ENCODE assay signal across 26 cellular contexts in genomic region chr6:45460166-45460565, GRCh38.
"Had no signal": no experiment of that assay in that cellular context is flagged by ENCODE, and none has a peak within 500 bp of the region (broad histone marks: within the 10 kb centered on the region; RNA-seq: fewer than 3 reads in every experiment).

No MANE protein-coding gene starts in this region.

- H3K4me1 ChIP-seq: colonic mucosa, esophagus squamous epithelium, gastrocnemius medialis, heart right ventricle, left lung, lower lobe of right lung had no signal

- ATAC-seq: effector memory CD8-positive, alpha-beta T cell; esophagus mucosa; gastrocnemius medialis; heart right ventricle; left cardiac atrium; left lung; left ventricle myocardium superior; lower lobe of right lung; mucosa of descending colon had no signal

- H3K4me3 ChIP-seq: colonic mucosa, esophagus squamous epithelium, gastrocnemius medialis, heart right ventricle, left lung, lower lobe of right lung, mucosa of descending colon had no signal

- H3K9me3 ChIP-seq: colonic mucosa, esophagus squamous epithelium, gastrocnemius medialis, heart right ventricle, left lung, lower lobe of right lung, mucosa of descending colon had no signal

- H3K27me3 ChIP-seq: colonic mucosa, esophagus squamous epithelium, gastrocnemius medialis, left lung had no signal

- H3K27ac ChIP-seq: colonic mucosa, epithelial cell of prostate, esophagus squamous epithelium, gastrocnemius medialis, heart right ventricle, left lung, lower lobe of right lung had no signal

- H3K36me3 ChIP-seq: colonic mucosa, esophagus squamous epithelium, gastrocnemius medialis, left lung, lower lobe of right lung had no signal

- FAIRE-seq: endometrium, islet of Langerhans, keratinocyte had no signal

- DNase-seq: colonic mucosa; cortex of kidney; effector CD8-positive, alpha-beta T cell; effector memory CD8-positive, alpha-beta T cell; endodermal cell; erythroblast; esophagus squamous epithelium; foreskin fibroblast; foreskin melanocyte; gastrocnemius medialis; glutamatergic neuron; head of caudate nucleus; heart right ventricle; hippocampal formation; left cardiac atrium; left lung; left ventricle myocardium superior; lower lobe of right lung; mesenchymal stem cell; mucosa of descending colon; naive B cell had no signal
